24 cellular contexts compared by ENCODE assay signal in genomic region chr2:223528036-223528435, GRCh38.
DNase-seq lines count a peak whose midpoint lies in the region; ATAC-seq, FAIRE-seq and TF ChIP-seq lines count a peak whose summit lies in the region.
"Had no signal": no experiment of that assay in that cellular context is flagged by ENCODE, and none has a peak within 500 bp of the region (broad histone marks: within the 10 kb centered on the region; RNA-seq: fewer than 3 reads in every experiment).

No MANE protein-coding gene starts in this region.

- 24% methylated on average over 5 of the region's 5 CpGs for WGBS in HepG2 (ENCODE audit: low lambda C conversion rate)

- H3K27ac Mint-ChIP-seq in CD14-positive monocyte = no peak overlapping the region
- H3K27ac Mint-ChIP-seq: activated CD4-positive, alpha-beta T cell treated with anti-CD3 and anti-CD28 coated beads, Interleukin-2, amount 10 ng/mL, durations not matched to agents 24 days and 14 days; CD4-positive, alpha-beta memory T cell; GM23338; stimulated activated effector memory CD8-positive, alpha-beta T cell treated with anti-CD3 and anti-CD28 coated beads, Interleukin-12 subunit alpha, Interleukin-12 subunit beta, amount 100 ng/mL, for 72 hours had no signal

- H3K4me3 ChIP-seq in fibroblast of villous mesenchyme (ENCODE audit: low read depth, low read length) (no peak overlapping the region), kidney (ENCODE audit: low read length in 2 of 2) (no peak overlapping the region), HepG2 (replicated peaks in 1 of 3; ENCODE audit: insufficient read depth in 1 of 3, low read depth in 2 of 3, low read length in 3 of 3) (no peak overlapping the region)
- H3K4me3 ChIP-seq: breast epithelium, GM23338, pancreas, SJSA1, spleen, tibial nerve had no signal

- H3K79me2 ChIP-seq in HepG2 (ENCODE audit: insufficient read depth, low read length) = no peaks in the 10 kb centered on the region

- no peak overlapping the region for H3K4me3 Mint-ChIP-seq in CD14-positive monocyte
- H3K4me3 Mint-ChIP-seq: activated CD4-positive, alpha-beta T cell treated with anti-CD3 and anti-CD28 coated beads, Interleukin-2, amount 10 ng/mL, durations not matched to agents 24 days and 14 days; CD4-positive, alpha-beta memory T cell; GM23338; stimulated activated effector memory CD8-positive, alpha-beta T cell treated with anti-CD3 and anti-CD28 coated beads, Interleukin-12 subunit alpha, Interleukin-12 subunit beta, amount 100 ng/mL, for 72 hours had no signal

- no peaks in the 10 kb centered on the region for H3K27me3 ChIP-seq in HepG2 (ENCODE audit: control insufficient read depth in 1 of 2, insufficient read depth in 2 of 2, low read length in 2 of 2)
- H3K27me3 ChIP-seq: breast epithelium, pancreas, SJSA1, spleen, tibial nerve had no signal

- TF ChIP-seq POLR2A in HepG2 (IDR thresholded peaks at IDR 0.05; ENCODE audit: insufficient read depth in 1 of 2, low read depth in 2 of 2, low read length in 2 of 2) = no peak

- POLR2A ChIA-PET in HepG2 (lab: Yijun Ruan, JAX) = no interaction called here

- ATAC-seq in SK-N-SH treated with all-trans-retinoic acid at 6 μM for 48 hours (peak; percentile 82), HepG2 (no peak)
- ATAC-seq: GM23338; left colon; pancreas; stimulated activated effector memory CD8-positive, alpha-beta T cell treated with anti-CD3 and anti-CD28 coated beads, Interleukin-12 subunit alpha, Interleukin-12 subunit beta, amount 100 ng/mL, for 72 hours had no signal

- TF ChIP-seq EP300 in HepG2 (IDR thresholded peaks at IDR 0.05; ENCODE audit: low read depth in 2 of 2, low read length in 2 of 2) (no peak), HepG2 (CRISPR knock-in tag; IDR thresholded peaks at IDR 0.05; ENCODE audit: borderline replicate concordance) (no peak)

- H3K27ac ChIP-seq in kidney (ENCODE audit: low read depth in 2 of 2, low read length in 2 of 2) (no peak overlapping the region), HepG2 (ENCODE audit: extremely low read length, insufficient read depth, low read length) (no peak overlapping the region)
- H3K27ac ChIP-seq: breast epithelium, pancreas, SJSA1, spleen, tibial nerve had no signal

- H3K4me1 ChIP-seq in kidney (ENCODE audit: control insufficient read depth in 1 of 2, insufficient read depth in 1 of 2, low read depth in 1 of 2, low read length in 2 of 2) (no peaks in the 10 kb centered on the region), HepG2 (ENCODE audit: insufficient read depth, low read length) (no peaks in the 10 kb centered on the region)
- H3K4me1 ChIP-seq: breast epithelium, pancreas, spleen, tibial nerve had no signal

- FAIRE-seq in kidney (lab: Jason Lieb, UNC) = no peak
- FAIRE-seq in HepG2 (lab: Jason Lieb, UNC) = no peak
- FAIRE-seq: pancreas had no signal

- H3K9me3 ChIP-seq in kidney (ENCODE audit: control insufficient read depth in 1 of 2, low read length in 2 of 2) (peaks cover 0 to 3% of the 10 kb centered on the region in 2 donors), HepG2 (ENCODE audit: low read length) (no peaks in the 10 kb centered on the region)
- H3K9me3 ChIP-seq: breast epithelium, pancreas, SJSA1, tibial nerve had no signal

- TF ChIP-seq CTCF in fibroblast of villous mesenchyme (IDR thresholded peaks at IDR 0.05; ENCODE audit: insufficient read depth, low read depth, low read length) (no peak), CD14-positive monocyte (IDR thresholded peaks at IDR 0.05) (no peak), kidney (IDR thresholded peaks at IDR 0.05; ENCODE audit: borderline replicate concordance, extremely low read depth, insufficient read depth) (no peak), HepG2 (CRISPR knock-in tag; IDR thresholded peaks at IDR 0.05) (no peak)

- H3K9ac ChIP-seq in kidney (ENCODE audit: low read length in 2 of 2) (no peak overlapping the region), HepG2 (ENCODE audit: insufficient read depth, low read depth, low read length) (no peak overlapping the region)

- H3K4me2 ChIP-seq in HepG2 (ENCODE audit: low read depth, low read length) = no peak overlapping the region
- H3K4me2 ChIP-seq: GM23338 had no signal

- H3K4me1 Mint-ChIP-seq in CD14-positive monocyte = no peaks in the 10 kb centered on the region
- H3K4me1 Mint-ChIP-seq: activated CD4-positive, alpha-beta T cell treated with anti-CD3 and anti-CD28 coated beads, Interleukin-2, amount 10 ng/mL, durations not matched to agents 24 days and 14 days; CD4-positive, alpha-beta memory T cell; GM23338; stimulated activated effector memory CD8-positive, alpha-beta T cell treated with anti-CD3 and anti-CD28 coated beads, Interleukin-12 subunit alpha, Interleukin-12 subunit beta, amount 100 ng/mL, for 72 hours had no signal

- peaks cover 5 to 15% (median 8%) of the 10 kb centered on the region in 7 donors for H3K9me3 Mint-ChIP-seq in CD14-positive monocyte
- H3K9me3 Mint-ChIP-seq: activated CD4-positive, alpha-beta T cell treated with anti-CD3 and anti-CD28 coated beads, Interleukin-2, amount 10 ng/mL, durations not matched to agents 24 days and 14 days had no signal

- no peaks in the 10 kb centered on the region for H4K20me1 ChIP-seq in HepG2 (ENCODE audit: insufficient read depth, low read length)

- H2AFZ ChIP-seq in HepG2 (ENCODE audit: low read length) = no peak overlapping the region
- H2AFZ ChIP-seq: GM23338 had no signal

- in situ Hi-C loops in HepG2 (cut with HindIII; ENCODE audit: extremely low pct_ligation_motif_present, low pct_unique_long_range_greater_than_20kb) = no loop called here

- CTCF ChIA-PET in HepG2 (lab: Yijun Ruan, JAX; ENCODE audit: low intra/inter-chr PET ratio, low total read pairs) = no interaction called here

- intact Hi-C loops in CD14-positive monocyte (cut with micrococcal nuclease) = no loop called here
- intact Hi-C loops in kidney (cut with DNase I) = no loop called here
- intact Hi-C loops in HepG2 (cut with micrococcal nuclease; ENCODE audit: unreplicated experiment) = no loop called here

- no peaks in the 10 kb centered on the region for H3K36me3 Mint-ChIP-seq in CD14-positive monocyte
- H3K36me3 Mint-ChIP-seq: CD4-positive, alpha-beta memory T cell; stimulated activated effector memory CD8-positive, alpha-beta T cell treated with anti-CD3 and anti-CD28 coated beads, Interleukin-12 subunit alpha, Interleukin-12 subunit beta, amount 100 ng/mL, for 72 hours had no signal

- DNase-seq in GM04504 (ENCODE audit: low read depth) = peak; percentile 42
- DNase-seq in fibroblast of villous mesenchyme (ENCODE audit: low read depth) = peak; percentile 27
- DNase-seq in superior temporal gyrus (ENCODE audit: extremely low spot score) = peak; percentile 67
- no peak for DNase-seq in CD14-positive monocyte (ENCODE audit: low spot score)
- no peak for DNase-seq in kidney
- no peak for DNase-seq in HepG2 (ENCODE audit: low spot score)
- DNase-seq: activated CD4-positive, alpha-beta T cell treated with anti-CD3 and anti-CD28 coated beads, Interleukin-2, amount 10 ng/mL, durations not matched to agents 24 days and 14 days; activated naive CD4-positive, alpha-beta T cell treated with anti-CD3 and anti-CD28 coated beads, Interleukin-2, amount 50 U/mL, for 16 hours; activated T-cell treated with anti-CD3 and anti-CD28 coated beads for 4 hours; CD4-positive, alpha-beta memory T cell; DND-41; hippocampal formation; left colon; NCI-H187 treated with DMSO at 0.1 percent for 48 hours; NCI-H510A; pancreas; spleen; T1000 had no signal

- BruUV-seq in HepG2 (replicated peaks; lab: Mats Ljungman, UMichigan) = no TSS peak

- peaks cover 0 to 2% (median 2%) of the 10 kb centered on the region in 3 donors for H3K27me3 Mint-ChIP-seq in CD14-positive monocyte (ENCODE audit: low read depth in 3 of 3)
- H3K27me3 Mint-ChIP-seq: activated CD4-positive, alpha-beta T cell treated with anti-CD3 and anti-CD28 coated beads, Interleukin-2, amount 10 ng/mL, durations not matched to agents 24 days and 14 days; CD4-positive, alpha-beta memory T cell had no signal

- H3K36me3 ChIP-seq in kidney (ENCODE audit: control insufficient read depth in 1 of 2, insufficient read depth in 2 of 2, low read length in 2 of 2) (no peaks in the 10 kb centered on the region), HepG2 (replicated peaks in 1 of 2; ENCODE audit: control insufficient read depth in 1 of 2, insufficient read depth in 2 of 2, low read length in 2 of 2) (no peaks in the 10 kb centered on the region)
- H3K36me3 ChIP-seq: breast epithelium, pancreas, SJSA1, spleen, tibial nerve had no signal

- TF ChIP-seq RAD21 in HepG2 (CRISPR knock-in tag; IDR thresholded peaks at IDR 0.05) = no peak

TF ChIP-seq in SK-N-SH treated with all-trans-retinoic acid at 6 μM for 48 hours, 23 proteins besides CTCF, POLR2A, EP300 and RAD21:
- TF ChIP-seq ZNF70 (CRISPR knock-in tag; IDR thresholded peaks at IDR 0.05) (no peak), ISL1 (CRISPR knock-in tag; IDR thresholded peaks at IDR 0.05) (peak; percentile 41; the same call in 1 of the 2 replicates)

TF ChIP-seq in HepG2, 621 proteins besides CTCF, POLR2A, EP300 and RAD21:
- TF ChIP-seq NCOR1 (IDR thresholded peaks at IDR 0.05; ENCODE audit: borderline replicate concordance, low read length) (no peak), TRIM24 (CRISPR knock-in tag; IDR thresholded peaks at IDR 0.05) (no peak), PRMT3 (CRISPR knock-in tag; IDR thresholded peaks at IDR 0.05; ENCODE audit: borderline replicate concordance, low read depth) (no peak)

Comparison
In these comparisons a context has a peak if more than half of its experiments do, and no peak if none do; other contexts are left out.
1. DNase-seq: peak in GM04504 (single experiment), fibroblast of villous mesenchyme (single experiment) and superior temporal gyrus (single experiment); none in CD14-positive monocyte (single experiment), kidney (single experiment) and HepG2 (single experiment).